In genomic region chr7:153407291-153408046, GRCh38 we compare ENCODE assay signal across 27 cellular contexts.
"Had no signal": no experiment of that assay in that cellular context is flagged by ENCODE, and none has a peak within 500 bp of the region (broad histone marks: within the 10 kb centered on the region; RNA-seq: fewer than 3 reads in every experiment).

No MANE protein-coding gene starts in this region.

- DNase-seq: natural killer cell; nucleus accumbens; pancreas; psoas muscle; right cardiac atrium; right lobe of liver; sigmoid colon; small intestine; stimulated activated CD4-positive, alpha-beta T cell treated with anti-CD3 and anti-CD28 coated beads, Interleukin-15, amount 100 ng/mL, for 24 hours; stimulated activated CD4-positive, alpha-beta T cell treated with anti-CD3 and anti-CD28 coated beads, Interleukin-2, amount 100 ng/mL, for 24 hours; stimulated activated CD4-positive, alpha-beta T cell treated with anti-CD3 and anti-CD28 coated beads, Interleukin-2, amount 100 ng/mL, for 48 hours; stimulated activated CD4-positive, alpha-beta T cell treated with anti-CD3 and anti-CD28 coated beads, Interleukin-4, amount 100 ng/mL, for 24 hours; stimulated activated naive B cell treated with anti-CD40 and anti-IgM and Interleukin-4, amounts not matched to agents 10 μg/mL and 1 μg/mL and 100 μg/mL, for 72 hours; stimulated activated naive CD4-positive, alpha-beta T cell treated with Interleukin-2 at 50 U/mL for 16 hours; stomach; thyroid gland; trophoblast cell; upper lobe of left lung had no signal

- H3K4me3 ChIP-seq: pancreas, psoas muscle, right lobe of liver, sigmoid colon, stomach, thoracic aorta, thyroid gland, tibial nerve, upper lobe of left lung, vagina had no signal

- H3K36me3 Mint-ChIP-seq: stimulated activated effector memory CD8-positive, alpha-beta T cell treated with anti-CD3 and anti-CD28 coated beads, Interleukin-12 subunit alpha, Interleukin-12 subunit beta, amount 100 ng/mL, for 72 hours; stimulated activated naive B cell treated with anti-CD40 and anti-IgM and Interleukin-4, amounts not matched to agents 10 μg/mL and 1 μg/mL and 100 μg/mL, for 72 hours had no signal

- H3K4me3 Mint-ChIP-seq: natural killer cell; nephron; stimulated activated effector memory CD8-positive, alpha-beta T cell treated with anti-CD3 and anti-CD28 coated beads, Interleukin-12 subunit alpha, Interleukin-12 subunit beta, amount 100 ng/mL, for 72 hours; stimulated activated naive B cell treated with anti-CD40 and anti-IgM and Interleukin-4, amounts not matched to agents 10 μg/mL and 1 μg/mL and 100 μg/mL, for 72 hours; stimulated activated naive CD8-positive, alpha-beta T cell treated with anti-CD3 and anti-CD28 coated beads, Interleukin-15, Interleukin-2, amounts not matched to agents 100 ng/mL and 50 ng/mL, for 24 hours had no signal

- H3K4me1 Mint-ChIP-seq: natural killer cell; nephron; stimulated activated effector memory CD8-positive, alpha-beta T cell treated with anti-CD3 and anti-CD28 coated beads, Interleukin-12 subunit alpha, Interleukin-12 subunit beta, amount 100 ng/mL, for 72 hours; stimulated activated naive B cell treated with anti-CD40 and anti-IgM and Interleukin-4, amounts not matched to agents 10 μg/mL and 1 μg/mL and 100 μg/mL, for 72 hours had no signal

- H3K36me3 ChIP-seq: neutrophil, pancreas, right lobe of liver, sigmoid colon, stomach, thoracic aorta, thyroid gland, tibial nerve, upper lobe of left lung, vagina had no signal

- H3K9me3 ChIP-seq: neutrophil, pancreas, psoas muscle, right lobe of liver, thoracic aorta, thyroid gland, upper lobe of left lung, vagina had no signal

- H3K27ac ChIP-seq: neutrophil, pancreas, psoas muscle, right lobe of liver, sigmoid colon, stomach, thoracic aorta, thyroid gland, tibial nerve, upper lobe of left lung, vagina had no signal

- H3K27me3 Mint-ChIP-seq: progenitor cell of endocrine pancreas; stimulated activated naive B cell treated with anti-CD40 and anti-IgM and Interleukin-4, amounts not matched to agents 10 μg/mL and 1 μg/mL and 100 μg/mL, for 72 hours; stimulated activated naive CD8-positive, alpha-beta T cell treated with anti-CD3 and anti-CD28 coated beads, Interleukin-15, Interleukin-2, amounts not matched to agents 100 ng/mL and 50 ng/mL, for 24 hours had no signal

- H3K27me3 ChIP-seq: neutrophil, pancreas, right lobe of liver, sigmoid colon, stomach, thyroid gland, tibial nerve, upper lobe of left lung, vagina had no signal

- ATAC-seq: natural killer cell; pancreas; psoas muscle; right cardiac atrium; right lobe of liver; stimulated activated effector memory CD8-positive, alpha-beta T cell treated with anti-CD3 and anti-CD28 coated beads, Interleukin-12 subunit alpha, Interleukin-12 subunit beta, amount 100 ng/mL, for 72 hours; stimulated activated naive B cell treated with anti-CD40 and anti-IgM and Interleukin-4, amounts not matched to agents 10 μg/mL and 1 μg/mL and 100 μg/mL, for 72 hours had no signal

- FAIRE-seq: pancreas, small intestine, urothelium cell line had no signal

- H3K4me1 ChIP-seq: pancreas, psoas muscle, right lobe of liver, sigmoid colon, stomach, thyroid gland, tibial nerve, upper lobe of left lung, vagina had no signal

- H3K27ac Mint-ChIP-seq: natural killer cell; nephron; progenitor cell of endocrine pancreas; stimulated activated effector memory CD8-positive, alpha-beta T cell treated with anti-CD3 and anti-CD28 coated beads, Interleukin-12 subunit alpha, Interleukin-12 subunit beta, amount 100 ng/mL, for 72 hours; stimulated activated naive B cell treated with anti-CD40 and anti-IgM and Interleukin-4, amounts not matched to agents 10 μg/mL and 1 μg/mL and 100 μg/mL, for 72 hours; stimulated activated naive CD8-positive, alpha-beta T cell treated with anti-CD3 and anti-CD28 coated beads, Interleukin-15, Interleukin-2, amounts not matched to agents 100 ng/mL and 50 ng/mL, for 24 hours had no signal
